Comparison of ENCODE assay signal across 10 cellular contexts in genomic region chr4:102007959-102008425, GRCh38.
DNase-seq lines count a peak whose midpoint lies in the region; ATAC-seq and TF ChIP-seq lines count a peak whose summit lies in the region.
"Had no signal": no experiment of that assay in that cellular context is flagged by ENCODE, and none has a peak within 500 bp of the region (broad histone marks: within the 10 kb centered on the region; RNA-seq: fewer than 3 reads in every experiment).

No MANE protein-coding gene starts in this region.

- no peak overlapping the region for H3K4me2 ChIP-seq in neural progenitor cell

- ATAC-seq in GM18909 (IDR thresholded peaks at IDR 0.05; ENCODE audit: poor library complexity, unreplicated experiment): peak; percentile 97
- peak; percentile 92 for ATAC-seq in GM21723 (IDR thresholded peaks at IDR 0.05; ENCODE audit: unreplicated experiment)
- peak; percentile 89 for ATAC-seq in HG03460 (IDR thresholded peaks at IDR 0.05; ENCODE audit: unreplicated experiment)
- no peak for ATAC-seq in Right ventricle myocardium superior (ENCODE audit: poor library complexity)
- ATAC-seq: gastroesophageal sphincter, K562 had no signal

- no peaks in the 10 kb centered on the region for H3K4me1 ChIP-seq in neural progenitor cell
- H3K4me1 ChIP-seq: gastroesophageal sphincter had no signal

- no peaks in the 10 kb centered on the region for H3K36me3 ChIP-seq in neural progenitor cell
- H3K36me3 ChIP-seq: gastroesophageal sphincter had no signal

- intact Hi-C loops in Right ventricle myocardium superior (cut with DNase I): no loop called here

- no peak overlapping the region for H3K4me3 Mint-ChIP-seq in neural progenitor cell
- H3K4me3 Mint-ChIP-seq: central memory CD8-positive, alpha-beta T cell had no signal

- peak overlapping the region; percentile 19 for H2AFZ ChIP-seq in neural progenitor cell (replicated peaks)

- no peaks in the 10 kb centered on the region for H3K9me3 Mint-ChIP-seq in neural progenitor cell
- H3K9me3 Mint-ChIP-seq: central memory CD8-positive, alpha-beta T cell had no signal

- peaks cover 3% of the 10 kb centered on the region for H3K27me3 Mint-ChIP-seq in neural progenitor cell (ENCODE audit: insufficient read depth, low read depth)
- H3K27me3 Mint-ChIP-seq: central memory CD8-positive, alpha-beta T cell had no signal

- DNase-seq in neural progenitor cell (ENCODE audit: low spot score) (no peak), Right ventricle myocardium superior (no peak), NCI-H510A treated with DMSO at 0.1 percent for 48 hours (lab: John Stamatoyannopoulos, UW) (no peak), NCI-H1417 treated with DMSO at 0.1 percent for 48 hours (lab: John Stamatoyannopoulos, UW) (no peak)

- no peak overlapping the region for H3K9ac ChIP-seq in neural progenitor cell

- H3K36me3 Mint-ChIP-seq in neural progenitor cell: no peaks in the 10 kb centered on the region

- no peaks in the 10 kb centered on the region for H3K27me3 ChIP-seq in neural progenitor cell
- H3K27me3 ChIP-seq: gastroesophageal sphincter had no signal

- H3K4me1 Mint-ChIP-seq in neural progenitor cell: no peaks in the 10 kb centered on the region
- H3K4me1 Mint-ChIP-seq: central memory CD8-positive, alpha-beta T cell had no signal

- no peak overlapping the region for H3K27ac Mint-ChIP-seq in neural progenitor cell

- no peak for TF ChIP-seq CTCF in neural progenitor cell (IDR thresholded peaks at IDR 0.05)

- no peaks in the 10 kb centered on the region for H3F3A ChIP-seq in neural progenitor cell (ENCODE audit: low read depth)

- no peaks in the 10 kb centered on the region for H3K9me3 ChIP-seq in neural progenitor cell (ENCODE audit: low read depth)
- H3K9me3 ChIP-seq: gastroesophageal sphincter had no signal

- H3K4me3 ChIP-seq in neural progenitor cell: no peak overlapping the region
- H3K4me3 ChIP-seq: gastroesophageal sphincter, K562 had no signal

- no peak overlapping the region for H3K27ac ChIP-seq in neural progenitor cell
- H3K27ac ChIP-seq: gastroesophageal sphincter had no signal

- no peaks in the 10 kb centered on the region for H3K79me2 ChIP-seq in neural progenitor cell (ENCODE audit: low read depth)

- H4K20me1 ChIP-seq in neural progenitor cell (ENCODE audit: low read depth): no peaks in the 10 kb centered on the region
